In the genomic region with DNA sequence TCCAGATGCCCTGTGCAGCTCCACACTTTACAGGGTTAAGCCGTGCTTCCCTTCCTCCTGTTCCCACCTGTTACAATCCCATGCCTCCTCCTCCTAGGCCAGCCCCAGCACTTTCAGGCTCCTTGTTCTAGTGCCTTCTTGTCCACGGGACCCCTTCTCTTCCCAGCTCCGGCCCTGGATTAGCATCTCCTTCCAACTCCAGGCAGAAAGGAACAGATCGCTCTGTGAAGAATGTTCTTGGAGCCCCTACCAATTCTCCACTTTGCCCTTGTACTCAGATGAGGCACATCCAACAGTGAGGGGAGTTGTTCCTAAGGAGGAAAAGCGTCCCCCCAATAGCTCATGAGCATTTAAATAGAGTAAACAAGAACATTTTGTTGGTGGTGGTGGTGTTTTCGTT, we compare ENCODE assay signal across 9 cellular contexts.
"Had no signal": no experiment of that assay in that cellular context is flagged by ENCODE, and none has a peak within 500 bp of the region (broad histone marks: within the 10 kb centered on the region; RNA-seq: fewer than 3 reads in every experiment).

No MANE protein-coding gene starts in this region.

- H3K4me3 ChIP-seq: gastroesophageal sphincter, lower lobe of right lung, suprapubic skin had no signal

- H3K27ac ChIP-seq: gastroesophageal sphincter, lower lobe of right lung, suprapubic skin had no signal

- H3K4me3 Mint-ChIP-seq: activated naive CD8-positive, alpha-beta T cell; stimulated activated memory B cell treated with anti-CD40 and anti-IgM and Interleukin-4, amounts not matched to agents 10 μg/mL and 1 μg/mL and 100 μg/mL, for 72 hours; type B pancreatic cell had no signal

- ATAC-seq: gastroesophageal sphincter; stimulated activated memory B cell treated with anti-CD40 and anti-IgM and Interleukin-4, amounts not matched to agents 10 μg/mL and 1 μg/mL and 100 μg/mL, for 72 hours had no signal

- H3K9me3 ChIP-seq: lower lobe of right lung, suprapubic skin had no signal

- H3K27ac Mint-ChIP-seq: stimulated activated memory B cell treated with anti-CD40 and anti-IgM and Interleukin-4, amounts not matched to agents 10 μg/mL and 1 μg/mL and 100 μg/mL, for 72 hours; type B pancreatic cell had no signal

- H3K4me1 ChIP-seq: gastroesophageal sphincter had no signal

- H3K27me3 ChIP-seq: gastroesophageal sphincter, suprapubic skin had no signal

- H3K36me3 ChIP-seq: lower lobe of right lung, suprapubic skin had no signal

- DNase-seq: left colon; lower lobe of right lung; stimulated activated CD4-positive, alpha-beta T cell treated with anti-CD3 and anti-CD28 coated beads, Interleukin-12 subunit alpha, Interleukin-12 subunit beta, amount 100 ng/mL, for 4 hours; stimulated activated CD4-positive, alpha-beta T cell treated with anti-CD3 and anti-CD28 coated beads, Interleukin-2, amount 100 ng/mL, for 24 hours had no signal

- H3K4me1 Mint-ChIP-seq: stimulated activated memory B cell treated with anti-CD40 and anti-IgM and Interleukin-4, amounts not matched to agents 10 μg/mL and 1 μg/mL and 100 μg/mL, for 72 hours had no signal
